Comparison of ENCODE assay signal across 11 cellular contexts in genomic region chr3:177603137-177603603, GRCh38.
A peak's percentile ranks its signal among the peaks of the same experiment; 100 is the strongest.
DNase-seq lines count a peak whose midpoint lies in the region; ATAC-seq and TF ChIP-seq lines count a peak whose summit lies in the region.
"Had no signal": no experiment of that assay in that cellular context is flagged by ENCODE, and none has a peak within 500 bp of the region (broad histone marks: within the 10 kb centered on the region; RNA-seq: fewer than 3 reads in every experiment).

No MANE protein-coding gene starts in this region.

- H3K9me3 Mint-ChIP-seq in mesothelial cell of epicardium = peaks cover 8% of the 10 kb centered on the region

- H3K9me3 ChIP-seq in OCI-LY3 (ENCODE audit: insufficient read depth, low read length) = no peaks in the 10 kb centered on the region
- H3K9me3 ChIP-seq: colonic mucosa had no signal

- H3K4me3 Mint-ChIP-seq in mesothelial cell of epicardium = no peak overlapping the region

- peak overlapping the region; percentile 77 for H3K27ac Mint-ChIP-seq in mesothelial cell of epicardium

- DNase-seq in GDM1 (lab: John Stamatoyannopoulos, UW) (peak; percentile 20), mesothelial cell of epicardium (ENCODE audit: low spot score in 2 of 2, unreplicated experiment in 2 of 2) (no peak), NCI-H82 (lab: John Stamatoyannopoulos, UW) (no peak), NCI-H1930 (lab: John Stamatoyannopoulos, UW) (no peak), GOT3 (lab: John Stamatoyannopoulos, UW) (no peak)
- DNase-seq: colonic mucosa, naive B cell, WERI-Rb-1 had no signal

- no peaks in the 10 kb centered on the region for H3K27me3 Mint-ChIP-seq in mesothelial cell of epicardium (ENCODE audit: low read depth)
- H3K27me3 Mint-ChIP-seq: naive B cell had no signal

- H3K4me3 ChIP-seq in OCI-LY3 (ENCODE audit: low read length) = no peak overlapping the region
- H3K4me3 ChIP-seq: colonic mucosa had no signal

- no peaks in the 10 kb centered on the region for H3K27me3 ChIP-seq in OCI-LY3 (ENCODE audit: low read depth, low read length)
- H3K27me3 ChIP-seq: colonic mucosa had no signal

- H3K79me2 ChIP-seq in OCI-LY3 (ENCODE audit: low read length) = no peaks in the 10 kb centered on the region

- no peaks in the 10 kb centered on the region for H4K20me1 ChIP-seq in OCI-LY3 (ENCODE audit: insufficient read depth, low read length)

- TF ChIP-seq CTCF in OCI-LY3 (IDR thresholded peaks at IDR 0.05; ENCODE audit: low read depth, low read length) (no peak), mesothelial cell of epicardium (IDR thresholded peaks at IDR 0.05; ENCODE audit: unreplicated experiment) (no peak)

- ATAC-seq in GM21723 (IDR thresholded peaks at IDR 0.05; ENCODE audit: unreplicated experiment) (peak; percentile 55), HG02759 (IDR thresholded peaks at IDR 0.05; ENCODE audit: unreplicated experiment) (no peak)

- H2AFZ ChIP-seq in OCI-LY3 (ENCODE audit: low read depth, low read length) = no peak overlapping the region

- H3K4me1 Mint-ChIP-seq in mesothelial cell of epicardium = peaks cover 58% of the 10 kb centered on the region

- peak overlapping the region; percentile 24 for H3K4me2 ChIP-seq in OCI-LY3 (ENCODE audit: low read length)

- peaks cover 4% of the 10 kb centered on the region for H3K36me3 Mint-ChIP-seq in mesothelial cell of epicardium
- H3K36me3 Mint-ChIP-seq: naive B cell had no signal

- no peaks in the 10 kb centered on the region for H3K36me3 ChIP-seq in OCI-LY3 (replicated peaks; ENCODE audit: low read depth, low read length)
- H3K36me3 ChIP-seq: colonic mucosa, WERI-Rb-1 had no signal

- no peak overlapping the region for H3K9ac ChIP-seq in OCI-LY3 (ENCODE audit: low read length)

- H3K27ac ChIP-seq in OCI-LY3 (ENCODE audit: low read length) = no peak overlapping the region
- H3K27ac ChIP-seq: colonic mucosa, WERI-Rb-1 had no signal

- peaks cover 22% of the 10 kb centered on the region for H3K4me1 ChIP-seq in OCI-LY3 (ENCODE audit: low read length)
